In the genomic region with DNA sequence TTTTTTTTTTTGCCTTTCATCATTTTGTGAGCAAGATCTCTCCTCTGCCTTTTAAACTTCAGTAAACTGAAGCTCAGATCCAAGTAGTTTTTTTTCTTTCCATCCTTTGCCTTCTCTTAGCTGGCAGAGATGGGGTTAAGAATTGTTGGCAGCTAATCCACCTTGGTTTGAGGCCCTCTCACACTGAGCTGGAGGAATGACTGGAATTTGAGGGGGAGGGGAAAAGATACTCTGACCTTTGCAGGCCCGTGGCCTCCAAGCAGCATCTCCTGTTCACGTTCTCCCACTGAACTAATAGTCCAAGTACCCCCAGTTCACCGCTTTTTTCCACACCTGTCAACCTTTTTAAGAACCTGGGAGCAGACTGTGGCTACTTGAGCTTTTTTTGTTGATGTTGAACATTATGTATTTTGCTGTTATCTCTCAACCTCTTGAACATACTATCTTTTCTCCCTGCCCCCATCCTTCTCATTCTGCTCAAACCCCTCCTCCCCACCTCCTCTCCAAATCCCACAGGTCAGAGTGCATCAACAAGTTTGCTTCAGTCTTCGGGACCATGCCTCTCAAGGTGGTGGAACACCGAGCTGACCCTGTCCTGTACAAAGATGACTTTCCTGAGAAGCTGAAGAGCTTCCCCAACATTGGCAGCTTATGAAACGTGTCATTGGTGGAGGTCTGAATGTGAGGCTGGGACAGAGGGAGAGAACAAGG, we compare ENCODE assay signal across 11 cellular contexts.
DNase-seq lines count a peak whose midpoint lies in the region; ATAC-seq and TF ChIP-seq lines count a peak whose summit lies in the region.
"Had no signal": no experiment of that assay in that cellular context is flagged by ENCODE, and none has a peak within 500 bp of the region (broad histone marks: within the 10 kb centered on the region; RNA-seq: fewer than 3 reads in every experiment).

No MANE protein-coding gene starts in this region.

- CTCF ChIA-PET in CD4-positive, alpha-beta memory T cell (lab: Charles Lee; ENCODE audit: partially characterized antibody), result interaction anchor here (0.6 to 0.7 kb wide), 4 partner anchors 15 to 206 kb away, joined by 3 to 4 read pairs (median 3); no protein-coding TSS in a partner anchor
- CTCF ChIA-PET in PC-9 (lab: Charles Lee), result no interaction called here

- no peaks in the 10 kb centered on the region for H3K27me3 Mint-ChIP-seq in CD4-positive, alpha-beta memory T cell
- H3K27me3 Mint-ChIP-seq: activated B cell treated with CpG ODN at 0.5 μM for 24 hours had no signal

- H3K36me3 Mint-ChIP-seq in CD4-positive, alpha-beta memory T cell, result peaks cover 65 to 77% of the 10 kb centered on the region in 2 donors

- H3K9me2 ChIP-seq in PC-9 (ENCODE audit: insufficient read depth), result no peaks in the 10 kb centered on the region

- H3K79me2 ChIP-seq in PC-9 (ENCODE audit: low read depth), result no peaks in the 10 kb centered on the region

- TF ChIP-seq CTCF in heart right ventricle (IDR thresholded peaks at IDR 0.05), result no peak
- no peak for TF ChIP-seq CTCF in PC-9 (conservative IDR thresholded peaks at IDR 0.05)
- TF ChIP-seq CTCF in esophagus squamous epithelium (IDR thresholded peaks at IDR 0.05), result no peak

- H3K27ac ChIP-seq in heart right ventricle (peak overlapping the region in 1 of 10 donors; percentile 23), PC-9 (no peak overlapping the region), esophagus squamous epithelium (no peak overlapping the region)
- no peak overlapping the region for H3K27ac ChIP-seq in CD4-positive, alpha-beta memory T cell (ENCODE audit: low read depth, low read length)
- H3K27ac ChIP-seq: transverse colon had no signal

- BruUV-seq in PC-9 (replicated peaks; lab: Mats Ljungman, UMichigan), result no TSS peak

- H3F3A ChIP-seq in PC-9 (ENCODE audit: insufficient read depth, low read depth), result no peaks in the 10 kb centered on the region

- H3K27me3 ChIP-seq in heart right ventricle (no peaks in the 10 kb centered on the region), PC-9 (ENCODE audit: insufficient read depth, low read depth) (no peaks in the 10 kb centered on the region), esophagus squamous epithelium (no peaks in the 10 kb centered on the region)
- H3K27me3 ChIP-seq in CD4-positive, alpha-beta memory T cell (ENCODE audit: insufficient read depth, low read length), result no peaks in the 10 kb centered on the region
- H3K27me3 ChIP-seq: transverse colon had no signal

- intact Hi-C loops in heart right ventricle (cut with DNase I), result no loop called here
- intact Hi-C loops in cardiac septum (cut with DNase I), result loop anchor here (5.0 kb wide), 1 partner anchor 101 kb away; no protein-coding TSS in a partner anchor
- intact Hi-C loops in CD4-positive, alpha-beta memory T cell (cut with micrococcal nuclease), result no loop called here
- intact Hi-C loops in PC-9 (cut with micrococcal nuclease; ENCODE audit: unreplicated experiment), result no loop called here
- intact Hi-C loops in esophagus squamous epithelium (cut with DNase I), result no loop called here

- no peaks in the 10 kb centered on the region for H4K20me1 ChIP-seq in PC-9 (ENCODE audit: insufficient read depth)

- no peak overlapping the region for H3K4me3 ChIP-seq in heart right ventricle
- no peak overlapping the region for H3K4me3 ChIP-seq in CD4-positive, alpha-beta memory T cell (ENCODE audit: low read length in 2 of 2)
- no peak overlapping the region for H3K4me3 ChIP-seq in PC-9
- no peak overlapping the region for H3K4me3 ChIP-seq in esophagus squamous epithelium
- H3K4me3 ChIP-seq: transverse colon had no signal

- no peak overlapping the region for H3K4me3 Mint-ChIP-seq in CD4-positive, alpha-beta memory T cell
- H3K4me3 Mint-ChIP-seq: activated B cell treated with CpG ODN at 0.5 μM for 24 hours had no signal

- DNase-seq in heart right ventricle (no peak), cardiac septum (ENCODE audit: low spot score) (no peak), astrocyte of the hippocampus (ENCODE audit: low read depth, low spot score) (peak; percentile 88), islet precursor cell (peak; percentile 86), PC-9 (no peak), esophagus squamous epithelium (lab: John Stamatoyannopoulos, UW) (no peak)
- DNase-seq in CD4-positive, alpha-beta memory T cell, result no peak
- DNase-seq: activated B cell treated with CpG ODN at 0.5 μM for 24 hours, NCI-H1105, transverse colon had no signal

- H3K4me1 ChIP-seq in heart right ventricle (peaks cover 16 to 72% (median 50%) of the 10 kb centered on the region in 9 donors), PC-9 (replicated peaks; ENCODE audit: insufficient read depth) (no peaks in the 10 kb centered on the region), esophagus squamous epithelium (peaks cover 0 to 6% (median 0%) of the 10 kb centered on the region in 3 donors)
- H3K4me1 ChIP-seq in CD4-positive, alpha-beta memory T cell (ENCODE audit: insufficient read depth, low read length), result no peaks in the 10 kb centered on the region
- H3K4me1 ChIP-seq: transverse colon had no signal

- ATAC-seq in heart right ventricle (peak in 5 of 8 donors; percentile 50 to 54 (median 51)), HG03354 (IDR thresholded peaks at IDR 0.05; ENCODE audit: poor library complexity, severe bottlenecking, unreplicated experiment) (no peak)

- POLR2A ChIA-PET in CD4-positive, alpha-beta memory T cell (lab: Charles Lee; ENCODE audit: partially characterized antibody), result no interaction called here
- POLR2A ChIA-PET in PC-9 (lab: Charles Lee; ENCODE audit: unreplicated experiment), result no interaction called here

- H3K36me3 ChIP-seq in heart right ventricle, result peaks cover 0 to 29% (median under 1%) of the 10 kb centered on the region in 9 donors
- peaks cover 6% of the 10 kb centered on the region for H3K36me3 ChIP-seq in CD4-positive, alpha-beta memory T cell (ENCODE audit: insufficient read depth, low read length)
- peaks cover 5% of the 10 kb centered on the region; the same call in 1 of the 2 replicates for H3K36me3 ChIP-seq in PC-9 (ENCODE audit: low read depth)
- peaks cover 0 to 60% (median 0%) of the 10 kb centered on the region in 3 donors for H3K36me3 ChIP-seq in esophagus squamous epithelium

- H2AFZ ChIP-seq in PC-9, result no peak overlapping the region

- no peaks in the 10 kb centered on the region for H3K9me3 ChIP-seq in heart right ventricle
- H3K9me3 ChIP-seq in CD4-positive, alpha-beta memory T cell (ENCODE audit: control insufficient read depth in 1 of 2, low read length in 2 of 2), result no peaks in the 10 kb centered on the region
- no peaks in the 10 kb centered on the region for H3K9me3 ChIP-seq in PC-9 (ENCODE audit: insufficient read depth, low read depth)
- H3K9me3 ChIP-seq in esophagus squamous epithelium, result no peaks in the 10 kb centered on the region
- H3K9me3 ChIP-seq: transverse colon had no signal

- H3K27ac Mint-ChIP-seq in CD4-positive, alpha-beta memory T cell, result peak overlapping the region in 1 of 7 donors; percentile 55
- H3K27ac Mint-ChIP-seq: activated B cell treated with CpG ODN at 0.5 μM for 24 hours had no signal

- peaks cover 0 to 2% (median 0%) of the 10 kb centered on the region in 8 donors for H3K9me3 Mint-ChIP-seq in CD4-positive, alpha-beta memory T cell
- H3K9me3 Mint-ChIP-seq: activated B cell treated with CpG ODN at 0.5 μM for 24 hours had no signal

- 55 to 59% methylated on average over 6 of the region's 6 CpGs for WGBS in heart right ventricle, 2 donors
- WGBS in esophagus squamous epithelium, 2 donors, result 74 to 80% methylated on average over 6 of the region's 6 CpGs

- no peaks in the 10 kb centered on the region for H3K4me1 Mint-ChIP-seq in CD4-positive, alpha-beta memory T cell
- H3K4me1 Mint-ChIP-seq: activated B cell treated with CpG ODN at 0.5 μM for 24 hours had no signal

- no peak overlapping the region for H3K4me2 ChIP-seq in PC-9

- TF ChIP-seq POLR2A in esophagus squamous epithelium (IDR thresholded peaks at IDR 0.05), result no peak

Comparison
In these comparisons a context has a peak if more than half of its experiments do, and no peak if none do; other contexts are left out.
1. DNase-seq: peak in astrocyte of the hippocampus (single experiment) and islet precursor cell (single experiment); none in heart right ventricle (0 of 2), cardiac septum (single experiment), CD4-positive, alpha-beta memory T cell (0 of 5), PC-9 (0 of 2) and esophagus squamous epithelium (single experiment).